28 cellular contexts compared by ENCODE assay signal in the genomic region with DNA sequence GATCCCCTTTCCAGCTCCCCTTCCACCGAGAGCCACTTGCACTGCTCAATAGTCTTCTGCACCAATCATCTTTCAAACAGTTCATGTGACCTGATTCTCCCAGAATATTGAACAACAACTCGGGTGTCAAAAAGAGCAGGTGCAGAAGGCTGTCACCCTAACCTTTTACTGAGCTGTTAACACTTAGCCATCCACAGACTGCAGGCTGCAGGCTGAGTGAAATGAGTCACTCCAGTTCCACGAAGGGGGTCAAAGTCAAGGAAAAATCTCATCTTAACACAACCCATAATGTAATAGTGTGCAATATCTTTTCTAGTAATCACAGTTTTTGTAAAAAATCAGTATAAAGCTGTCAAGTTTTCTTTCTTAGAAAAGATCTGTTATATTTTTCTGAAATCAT.
DNase-seq lines count a peak whose midpoint lies in the region; ATAC-seq and TF ChIP-seq lines count a peak whose summit lies in the region.
"Had no signal": no experiment of that assay in that cellular context is flagged by ENCODE, and none has a peak within 500 bp of the region (broad histone marks: within the 10 kb centered on the region; RNA-seq: fewer than 3 reads in every experiment).

No MANE protein-coding gene starts in this region.

- no peaks in the 10 kb centered on the region for H4K20me1 ChIP-seq in MM.1S (ENCODE audit: insufficient read depth, low read length)

- no peaks in the 10 kb centered on the region for H3K36me3 ChIP-seq in MM.1S (replicated peaks; ENCODE audit: insufficient read depth, low read length)
- H3K36me3 ChIP-seq: pancreas, Peyer's patch, stomach, vagina had no signal

- peak overlapping the region; percentile 14 for H3K27ac Mint-ChIP-seq in activated T-cell treated with anti-CD3 and anti-CD28 coated beads, Interleukin-2, amount 50 U/mL, for 24 hours
- H3K27ac Mint-ChIP-seq in endothelial cell (ENCODE audit: unreplicated experiment), result peak overlapping the region; percentile 67
- H3K27ac Mint-ChIP-seq in stimulated activated memory B cell treated with anti-CD40 and anti-IgM and Interleukin-4, amounts not matched to agents 10 μg/mL and 1 μg/mL and 100 μg/mL, for 72 hours, result peak overlapping the region; percentile 81
- H3K27ac Mint-ChIP-seq: activated CD8-positive, alpha-beta T cell treated with anti-CD3 and anti-CD28 coated beads for 36 hours; activated T-helper 17 cell treated with anti-CD3 and anti-CD28 coated beads, Interleukin-2, amount 50 U/mL, for 72 hours; CD8-positive, alpha-beta T cell had no signal

- peaks cover 11% of the 10 kb centered on the region for H3K4me1 Mint-ChIP-seq in activated T-cell treated with anti-CD3 and anti-CD28 coated beads, Interleukin-2, amount 50 U/mL, for 24 hours (ENCODE audit: low read depth)
- H3K4me1 Mint-ChIP-seq in endothelial cell (ENCODE audit: unreplicated experiment), result peaks cover 19% of the 10 kb centered on the region
- peaks cover 36% of the 10 kb centered on the region for H3K4me1 Mint-ChIP-seq in stimulated activated memory B cell treated with anti-CD40 and anti-IgM and Interleukin-4, amounts not matched to agents 10 μg/mL and 1 μg/mL and 100 μg/mL, for 72 hours
- H3K4me1 Mint-ChIP-seq: activated T-helper 17 cell treated with anti-CD3 and anti-CD28 coated beads, Interleukin-2, amount 50 U/mL, for 72 hours; neural crest cell had no signal

- peak overlapping the region; percentile 24; the same call in 1 of the 2 replicates for H3K9ac ChIP-seq in MM.1S (ENCODE audit: low read length)

- H3K27ac ChIP-seq in MM.1S (ENCODE audit: low read length), result peak overlapping the region; percentile 71; the same call in 1 of the 2 replicates
- H3K27ac ChIP-seq: body of pancreas, pancreas, stomach, vagina had no signal

- no peak for DNase-seq in activated T-cell treated with anti-CD3 and anti-CD28 coated beads, Interleukin-2, amount 50 U/mL, for 24 hours
- no peak for DNase-seq in activated T-cell treated with anti-CD3 and anti-CD28 coated beads, Interleukin-2, amount 50 U/mL, for 48 hours
- no peak for DNase-seq in MM.1S
- DNase-seq in endothelial cell (ENCODE audit: low spot score), result no peak
- no peak for DNase-seq in AG20443 (ENCODE audit: low spot score)
- no peak for DNase-seq in epidermal melanocyte (ENCODE audit: insufficient read length, low spot score)
- DNase-seq in NCI-H524 (lab: John Stamatoyannopoulos, UW), result no peak
- DNase-seq: activated CD8-positive, alpha-beta memory T cell treated with anti-CD3 and anti-CD28 coated beads, Interleukin-2, amount 50 U/mL, for 48 hours; activated CD8-positive, alpha-beta T cell treated with anti-CD3 and anti-CD28 coated beads for 36 hours; activated naive CD4-positive, alpha-beta T cell treated with anti-CD3 and anti-CD28 coated beads, Interleukin-2, amount 50 U/mL, for 16 hours; body of pancreas; CD8-positive, alpha-beta T cell; dorsolateral prefrontal cortex; mucosa of descending colon; NCI-H1417; NCI-H2029; NCI-H526 treated with DMSO at 0.1 percent for 48 hours; pancreas; Peyer's patch; SIG-M5; stomach had no signal

- H3K4me3 ChIP-seq in MM.1S (ENCODE audit: low read length), result peak overlapping the region; percentile 45
- H3K4me3 ChIP-seq: body of pancreas, dorsolateral prefrontal cortex, lung, mucosa of descending colon, pancreas, Peyer's patch, skin epidermis, stomach, vagina had no signal

- no peaks in the 10 kb centered on the region for H3K9me2 ChIP-seq in MM.1S (replicated peaks; ENCODE audit: insufficient read depth, low read length)

- H3K4me2 ChIP-seq in MM.1S (ENCODE audit: low read depth, low read length), result peak overlapping the region; percentile 72

- H3K79me2 ChIP-seq in MM.1S (ENCODE audit: low read length), result no peaks in the 10 kb centered on the region

- no peak for ATAC-seq in stimulated activated memory B cell treated with anti-CD40 and anti-IgM and Interleukin-4, amounts not matched to agents 10 μg/mL and 1 μg/mL and 100 μg/mL, for 72 hours
- ATAC-seq: activated CD8-positive, alpha-beta T cell treated with anti-CD3 and anti-CD28 coated beads for 36 hours; activated T-helper 17 cell treated with anti-CD3 and anti-CD28 coated beads, Interleukin-2, amount 50 U/mL, for 72 hours; body of pancreas; CD8-positive, alpha-beta T cell; HCT116 had no signal

- no peaks in the 10 kb centered on the region for H3K27me3 Mint-ChIP-seq in activated T-cell treated with anti-CD3 and anti-CD28 coated beads, Interleukin-2, amount 50 U/mL, for 24 hours
- no peaks in the 10 kb centered on the region for H3K27me3 Mint-ChIP-seq in endothelial cell (ENCODE audit: unreplicated experiment)
- H3K27me3 Mint-ChIP-seq in stimulated activated memory B cell treated with anti-CD40 and anti-IgM and Interleukin-4, amounts not matched to agents 10 μg/mL and 1 μg/mL and 100 μg/mL, for 72 hours, result no peaks in the 10 kb centered on the region
- H3K27me3 Mint-ChIP-seq: activated CD8-positive, alpha-beta T cell treated with anti-CD3 and anti-CD28 coated beads for 36 hours had no signal

- H3K9me3 ChIP-seq in MM.1S (replicated peaks; ENCODE audit: insufficient read depth, low read length), result no peaks in the 10 kb centered on the region
- H3K9me3 ChIP-seq: body of pancreas, mucosa of descending colon, pancreas, Peyer's patch, stomach, vagina had no signal

- no peaks in the 10 kb centered on the region for H3K9me3 Mint-ChIP-seq in activated T-cell treated with anti-CD3 and anti-CD28 coated beads, Interleukin-2, amount 50 U/mL, for 24 hours
- no peaks in the 10 kb centered on the region for H3K9me3 Mint-ChIP-seq in endothelial cell (ENCODE audit: unreplicated experiment)
- peaks cover 9% of the 10 kb centered on the region for H3K9me3 Mint-ChIP-seq in stimulated activated memory B cell treated with anti-CD40 and anti-IgM and Interleukin-4, amounts not matched to agents 10 μg/mL and 1 μg/mL and 100 μg/mL, for 72 hours
- H3K9me3 Mint-ChIP-seq: activated T-helper 17 cell treated with anti-CD3 and anti-CD28 coated beads, Interleukin-2, amount 50 U/mL, for 72 hours; CD8-positive, alpha-beta T cell had no signal

- no peak overlapping the region for H3K4me3 Mint-ChIP-seq in activated T-cell treated with anti-CD3 and anti-CD28 coated beads, Interleukin-2, amount 50 U/mL, for 24 hours
- no peak overlapping the region for H3K4me3 Mint-ChIP-seq in endothelial cell (ENCODE audit: unreplicated experiment)
- no peak overlapping the region for H3K4me3 Mint-ChIP-seq in stimulated activated memory B cell treated with anti-CD40 and anti-IgM and Interleukin-4, amounts not matched to agents 10 μg/mL and 1 μg/mL and 100 μg/mL, for 72 hours
- H3K4me3 Mint-ChIP-seq: activated CD8-positive, alpha-beta T cell treated with anti-CD3 and anti-CD28 coated beads for 36 hours; activated T-helper 17 cell treated with anti-CD3 and anti-CD28 coated beads, Interleukin-2, amount 50 U/mL, for 72 hours; CD8-positive, alpha-beta T cell; neural crest cell had no signal

- H3K27me3 ChIP-seq in MM.1S (replicated peaks; ENCODE audit: insufficient read depth, low read length), result no peaks in the 10 kb centered on the region
- H3K27me3 ChIP-seq: body of pancreas, dorsolateral prefrontal cortex, pancreas, Peyer's patch, stomach, vagina had no signal

- peak overlapping the region; percentile 63 for H2AFZ ChIP-seq in MM.1S (ENCODE audit: low read length)

- H3F3A ChIP-seq in MM.1S (ENCODE audit: insufficient read depth, low read length), result peaks cover 12% of the 10 kb centered on the region

- H3K4me1 ChIP-seq in MM.1S (ENCODE audit: low read length), result peaks cover 22% of the 10 kb centered on the region
- H3K4me1 ChIP-seq: body of pancreas, pancreas, Peyer's patch, stomach, vagina had no signal

- H3K36me3 Mint-ChIP-seq in activated T-cell treated with anti-CD3 and anti-CD28 coated beads, Interleukin-2, amount 50 U/mL, for 24 hours (ENCODE audit: low read depth), result no peaks in the 10 kb centered on the region
- H3K36me3 Mint-ChIP-seq in endothelial cell (ENCODE audit: low read depth, unreplicated experiment), result no peaks in the 10 kb centered on the region
- H3K36me3 Mint-ChIP-seq in stimulated activated memory B cell treated with anti-CD40 and anti-IgM and Interleukin-4, amounts not matched to agents 10 μg/mL and 1 μg/mL and 100 μg/mL, for 72 hours, result peaks cover 6% of the 10 kb centered on the region
- H3K36me3 Mint-ChIP-seq: CD8-positive, alpha-beta T cell had no signal

- TF ChIP-seq CTCF in MM.1S (IDR thresholded peaks at IDR 0.05; ENCODE audit: low read length), result no peak
- no peak for TF ChIP-seq CTCF in endothelial cell (IDR thresholded peaks at IDR 0.05; ENCODE audit: unreplicated experiment)

Comparison
In these comparisons a context has a peak if more than half of its experiments do, and no peak if none do; other contexts are left out.
1. H3K27ac Mint-ChIP-seq: peak in every context shown above with its lines; median percentile 81 in stimulated activated memory B cell treated with anti-CD40 and anti-IgM and Interleukin-4, amounts not matched to agents 10 μg/mL and 1 μg/mL and 100 μg/mL, for 72 hours; 67 in endothelial cell; 14 in activated T-cell treated with anti-CD3 and anti-CD28 coated beads, Interleukin-2, amount 50 U/mL, for 24 hours.